In the genomic region with DNA sequence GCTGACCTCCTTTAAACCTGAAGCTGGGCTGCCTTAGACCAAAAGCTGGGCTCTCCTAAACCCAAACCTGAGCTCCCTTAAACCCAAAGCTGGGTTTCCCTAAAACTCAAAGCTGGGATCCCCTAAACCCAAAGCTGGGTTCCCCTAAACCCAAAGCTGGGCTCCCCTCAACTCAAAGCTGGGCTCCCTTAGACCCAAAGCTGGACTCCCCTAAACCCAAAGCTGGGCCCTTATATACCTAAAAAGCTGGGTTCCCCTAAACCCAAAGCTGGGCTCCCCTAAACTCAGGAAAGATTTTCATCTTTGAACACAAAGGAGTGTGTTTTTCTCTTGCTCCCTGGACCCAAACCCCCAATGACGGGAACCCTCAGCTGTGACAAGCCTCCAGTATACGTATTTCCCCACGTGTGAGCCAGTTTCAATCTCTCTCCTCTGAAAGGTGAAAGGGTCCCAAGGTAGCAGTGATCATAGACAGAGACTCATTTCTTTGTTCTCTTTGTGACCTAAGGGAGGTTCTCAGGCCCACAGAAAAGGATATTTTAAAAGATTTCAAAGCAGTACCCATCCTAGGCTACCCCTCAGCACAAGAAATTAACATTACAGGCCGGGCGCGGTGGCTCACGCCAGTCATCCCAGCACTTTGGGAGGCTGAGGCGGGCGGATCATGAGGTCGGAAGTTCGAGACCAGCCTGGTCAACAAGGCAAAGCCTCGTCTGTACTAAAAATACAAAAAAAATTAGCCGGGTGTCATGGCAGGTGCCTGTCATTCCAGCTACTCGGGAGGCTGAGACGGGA, we compare ENCODE assay signal across 10 cellular contexts.
A peak's percentile ranks its signal among the peaks of the same experiment; 100 is the strongest.
DNase-seq lines count a peak whose midpoint lies in the region; ATAC-seq and TF ChIP-seq lines count a peak whose summit lies in the region.
"Had no signal": no experiment of that assay in that cellular context is flagged by ENCODE, and none has a peak within 500 bp of the region (broad histone marks: within the 10 kb centered on the region; RNA-seq: fewer than 3 reads in every experiment).

No MANE protein-coding gene starts in this region.

- peak; percentile 47 for ATAC-seq in GM21423 (IDR thresholded peaks at IDR 0.05; ENCODE audit: unreplicated experiment)
- ATAC-seq in HG03439 (IDR thresholded peaks at IDR 0.05; ENCODE audit: unreplicated experiment), result peak; percentile 38
- no peak for ATAC-seq in effector memory CD8-positive, alpha-beta T cell (replicated peaks)

- H3K27ac ChIP-seq in RWPE1, result no peak overlapping the region
- H3K27ac ChIP-seq: brain microvascular endothelial cell had no signal

- peaks cover 0 to 6% of the 10 kb centered on the region in 2 donors for H3K9me3 Mint-ChIP-seq in effector memory CD8-positive, alpha-beta T cell

- H3K4me1 Mint-ChIP-seq in effector memory CD8-positive, alpha-beta T cell (ENCODE audit: low read depth in 2 of 2), result peaks cover 43 to 66% of the 10 kb centered on the region in 2 donors

- POLR2A ChIA-PET in RWPE1 (lab: Yijun Ruan, JAX; ENCODE audit: low non-redundant PET), result no interaction called here

- DNase-seq in GM13977 (ENCODE audit: low spot score) (peak; percentile 81), RWPE1 (ENCODE audit: low spot score) (no peak), DMS 273 treated with DMSO at 0.1 percent for 48 hours (lab: John Stamatoyannopoulos, UW) (no peak), NCI-H1694 treated with DMSO at 0.1 percent for 48 hours (lab: John Stamatoyannopoulos, UW) (no peak)
- DNase-seq in effector memory CD8-positive, alpha-beta T cell, result peak in 1 of 3 experiments; percentile 17
- no peak for DNase-seq in activated effector memory CD4-positive, alpha-beta T cell treated with anti-CD3 and anti-CD28 coated beads, Interleukin-2, amount 50 U/mL, for 16 hours
- DNase-seq: brain microvascular endothelial cell, RPMI8226 had no signal

- H3K4me3 Mint-ChIP-seq in effector memory CD8-positive, alpha-beta T cell, result peak overlapping the region; percentile 43 to 54

- peaks cover 88% of the 10 kb centered on the region for H3K36me3 Mint-ChIP-seq in effector memory CD8-positive, alpha-beta T cell (ENCODE audit: insufficient read depth)

- TF ChIP-seq CTCF in GM13977 (IDR thresholded peaks at IDR 0.05; ENCODE audit: extremely low read depth, insufficient read depth, missing control alignments), result no peak
- no peak for TF ChIP-seq CTCF in RWPE1 (conservative IDR thresholded peaks at IDR 0.05; ENCODE audit: low read depth)

- in situ Hi-C loops in GM13977 (cut with MboI; ENCODE audit: low pct_unique_long_range_greater_than_20kb, low sequenced_read_pairs, unreplicated experiment), result no loop called here

- no peaks in the 10 kb centered on the region for H3K27me3 Mint-ChIP-seq in effector memory CD8-positive, alpha-beta T cell

- H3K27ac Mint-ChIP-seq in effector memory CD8-positive, alpha-beta T cell, result peak overlapping the region; percentile 94 to 98

- CTCF ChIA-PET in RWPE1 (lab: Yijun Ruan, JAX), result no interaction called here
